ENCODE assay signal across 22 cellular contexts in the genomic region with DNA sequence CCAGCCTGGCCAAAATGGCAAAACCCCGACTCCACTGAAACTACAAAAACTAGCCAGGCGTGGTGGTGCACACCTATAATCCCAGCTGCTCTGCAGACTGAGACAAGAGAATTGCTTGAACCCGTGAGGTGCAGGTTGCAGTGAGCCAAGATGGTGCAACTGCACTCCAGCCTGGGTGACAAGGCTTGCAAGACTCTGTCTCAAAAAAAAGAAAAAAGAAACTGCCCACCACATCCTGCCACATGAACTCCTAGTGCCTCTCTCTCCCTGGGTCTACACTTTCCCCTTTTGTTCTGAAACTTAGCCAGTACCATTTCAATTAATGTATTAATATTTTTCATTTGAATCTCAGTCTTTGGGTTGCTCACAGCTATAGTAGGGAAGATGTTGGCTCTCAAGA.
"Had no signal": no experiment of that assay in that cellular context is flagged by ENCODE, and none has a peak within 500 bp of the region (broad histone marks: within the 10 kb centered on the region; RNA-seq: fewer than 3 reads in every experiment).

No MANE protein-coding gene starts in this region.

- H3K9ac ChIP-seq: KMS-11 had no signal

- H3K36me3 ChIP-seq: SJCRH30 had no signal

- DNase-seq: Kasumi-1; MV-4-11; NCI-H1048; NCI-H1105; NCI-H1417; NCI-H1436 treated with DMSO at 0.1 percent for 48 hours; NCI-H1694; NCI-H187 treated with DMSO at 0.1 percent for 48 hours; NCI-H2029 treated with DMSO at 0.1 percent for 48 hours; NCI-H2227 treated with DMSO at 0.1 percent for 48 hours; NCI-H524 treated with DMSO at 0.1 percent for 48 hours; NCI-H69; NCI-H774; NK-92 treated with Interleukin-12 subunit alpha and Interleukin-12 subunit beta, amount 100 ng/mL, for 24 hours; PC-3; SHP77 treated with DMSO at 0.1 percent for 48 hours; SJCRH30 had no signal

- H3K27ac ChIP-seq: KMS-11, RWPE1, SJCRH30 had no signal

- H3K4me3 ChIP-seq: K562, SJCRH30 had no signal

- H3K4me2 ChIP-seq: KMS-11 had no signal

- FAIRE-seq: K562 had no signal

- H3K4me1 ChIP-seq: SJCRH30 had no signal

- H3K9me3 ChIP-seq: SJCRH30 had no signal

- H3K27me3 ChIP-seq: SJCRH30 had no signal

- ATAC-seq: K562, Panc1, PC-3, SK-N-SH treated with all-trans-retinoic acid at 6 μM for 48 hours had no signal
